Comparison of ENCODE assay signal across 17 cellular contexts in the genomic region with DNA sequence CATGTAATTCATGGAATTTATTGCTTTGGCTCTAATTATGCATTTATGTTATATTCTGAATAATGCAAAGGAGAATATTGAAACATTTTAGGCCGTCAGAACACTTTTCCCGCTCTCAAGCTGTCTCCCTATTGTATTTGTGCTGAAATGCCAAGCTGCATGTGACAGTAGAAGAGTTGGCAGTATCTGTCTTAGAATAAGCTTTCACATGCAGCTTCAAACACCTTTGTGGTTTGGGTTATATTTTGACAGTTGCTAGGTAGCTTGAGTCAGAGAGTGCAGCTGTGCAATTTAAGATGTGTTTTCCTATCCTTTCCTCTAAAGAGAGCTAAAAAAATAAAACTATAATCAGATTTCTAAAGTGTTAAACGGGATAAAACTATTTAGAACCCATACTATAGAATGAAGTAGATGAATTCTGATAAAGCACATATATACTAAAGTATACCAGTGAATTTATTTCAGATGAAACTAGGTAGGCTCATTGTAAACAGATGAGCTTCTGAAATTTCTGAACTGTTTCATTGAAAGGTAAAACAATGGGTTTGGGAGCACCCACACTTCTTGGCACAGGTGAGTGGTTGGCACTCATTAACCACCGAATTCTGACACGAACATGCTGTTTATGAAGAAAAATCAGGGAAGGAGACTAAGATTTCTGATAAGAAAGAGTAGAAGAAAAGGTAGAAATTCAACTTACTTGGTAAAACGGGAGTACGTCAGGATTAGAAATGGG. TPM values are rescaled to one million over a fixed set of nuclear protein-coding genes. Genes with fewer than 3 reads are reported as not detected.
DNase-seq lines count a peak whose midpoint lies in the region; ATAC-seq, FAIRE-seq and TF ChIP-seq lines count a peak whose summit lies in the region.
"Had no signal": no experiment of that assay in that cellular context is flagged by ENCODE, and none has a peak within 500 bp of the region (broad histone marks: within the 10 kb centered on the region; RNA-seq: fewer than 3 reads in every experiment).

No MANE protein-coding gene starts in this region.

- H3K4me2 ChIP-seq in PC-3 (ENCODE audit: low read length): no peak overlapping the region
- H3K4me2 ChIP-seq: hepatocyte had no signal

- H3F3A ChIP-seq in PC-3 (ENCODE audit: low read length, unreplicated experiment): no peaks in the 10 kb centered on the region

- peak; percentile 98 for ATAC-seq in T-helper 17 cell
- ATAC-seq in PC-3: no peak

- peak overlapping the region; percentile 99 for H3K27ac Mint-ChIP-seq in T-helper 17 cell

- H3K9me3 ChIP-seq in T-helper 17 cell (ENCODE audit: control insufficient read depth, low read length, poor library complexity, severe bottlenecking) (no peaks in the 10 kb centered on the region), esophagus muscularis mucosa (no peaks in the 10 kb centered on the region), PC-3 (ENCODE audit: low read length) (no peaks in the 10 kb centered on the region)
- H3K9me3 ChIP-seq: uterus had no signal

- H3K27ac ChIP-seq in esophagus muscularis mucosa (replicated peaks in 1 of 4) (peak overlapping the region; percentile 35 to 68 (median 66)), substantia nigra (ENCODE audit: low read depth, low read length, poor library complexity, severe bottlenecking) (peak overlapping the region; percentile 17), PC-3 (ENCODE audit: low read length) (no peak overlapping the region)
- H3K27ac ChIP-seq: hepatocyte, uterus had no signal

- TF ChIP-seq POLR2A in esophagus muscularis mucosa (IDR thresholded peaks at IDR 0.05; ENCODE audit: low read depth) (no peak), GM12891 (IDR thresholded peaks at IDR 0.05; ENCODE audit: low read depth, low read length) (no peak)

- no peaks in the 10 kb centered on the region for H3K27me3 Mint-ChIP-seq in T-helper 17 cell

- peaks cover 3% of the 10 kb centered on the region for H3K36me3 Mint-ChIP-seq in T-helper 17 cell (ENCODE audit: low read depth)

- CTCF ChIA-PET in PC-3 (lab: Charles Lee): no interaction called here

- no peaks in the 10 kb centered on the region for H4K20me1 ChIP-seq in PC-3 (ENCODE audit: low read length)

- peak overlapping the region; percentile 33 for H3K4me3 Mint-ChIP-seq in T-helper 17 cell

- no peak overlapping the region for H3K4me3 ChIP-seq in esophagus muscularis mucosa
- H3K4me3 ChIP-seq in PC-3 (ENCODE audit: low read length): no peak overlapping the region
- H3K4me3 ChIP-seq: hepatocyte, uterus had no signal

- peaks cover 47% of the 10 kb centered on the region for H3K4me1 Mint-ChIP-seq in T-helper 17 cell

- 50% methylated on average over 7 of the region's 7 CpGs for WGBS in esophagus muscularis mucosa

- TF ChIP-seq CTCF in esophagus muscularis mucosa (IDR thresholded peaks at IDR 0.05): no peak
- no peak for TF ChIP-seq CTCF in PC-3 (conservative IDR thresholded peaks at IDR 0.05; ENCODE audit: low read depth, low read length)

- BruUV-seq in PC-3 (replicated peaks; lab: Mats Ljungman, UMichigan): no TSS peak

- POLR2A ChIA-PET in PC-3 (lab: Charles Lee; ENCODE audit: unreplicated experiment): no interaction called here

- no peaks in the 10 kb centered on the region for H3K27me3 ChIP-seq in esophagus muscularis mucosa
- peaks cover 42% of the 10 kb centered on the region; the same call in 1 of the 2 replicates for H3K27me3 ChIP-seq in PC-3 (ENCODE audit: low read length)
- H3K27me3 ChIP-seq: uterus had no signal

- peaks cover 25 to 64% (median 49%) of the 10 kb centered on the region in 4 donors for H3K4me1 ChIP-seq in esophagus muscularis mucosa
- H3K4me1 ChIP-seq in PC-3 (ENCODE audit: insufficient read depth, low read length): no peaks in the 10 kb centered on the region
- H3K4me1 ChIP-seq: uterus had no signal

- H3K9me2 ChIP-seq in PC-3 (replicated peaks; ENCODE audit: low read length): no peaks in the 10 kb centered on the region

- no peaks in the 10 kb centered on the region for H3K36me3 ChIP-seq in esophagus muscularis mucosa
- no peaks in the 10 kb centered on the region for H3K36me3 ChIP-seq in PC-3 (ENCODE audit: low read depth, low read length)
- H3K36me3 ChIP-seq: uterus had no signal

- FAIRE-seq in GM12891 (lab: Jason Lieb, UNC): no peak
- FAIRE-seq: GM12892 had no signal

- no peak overlapping the region for H3K9ac ChIP-seq in PC-3 (ENCODE audit: low read length)

- TF ChIP-seq EP300 in esophagus muscularis mucosa (IDR thresholded peaks at IDR 0.05): no peak

- intact Hi-C loops in esophagus muscularis mucosa (cut with DNase I): no loop called here
- intact Hi-C loops in PC-3 (cut with micrococcal nuclease): no loop called here

- H2AFZ ChIP-seq in PC-3 (ENCODE audit: low read length): no peak overlapping the region
- H2AFZ ChIP-seq: hepatocyte had no signal

- DNase-seq in stimulated activated CD4-positive, alpha-beta T cell treated with anti-CD3 and anti-CD28 coated beads, Interleukin-4, amount 100 ng/mL, for 24 hours: peak; percentile 10
- DNase-seq in stimulated activated CD4-positive, alpha-beta T cell treated with anti-CD3 and anti-CD28 coated beads, Interleukin-15, amount 100 ng/mL, for 24 hours: no peak
- DNase-seq in T-helper 17 cell: no peak
- DNase-seq in esophagus muscularis mucosa (ENCODE audit: extremely low spot score): no peak
- no peak for DNase-seq in substantia nigra (lab: John Stamatoyannopoulos, UW)
- DNase-seq in GM12891 (ENCODE audit: insufficient read length, low spot score): no peak
- no peak for DNase-seq in NCI-H1694 (lab: John Stamatoyannopoulos, UW)
- no peak for DNase-seq in PC-3
- DNase-seq: activated CD4-positive, alpha-beta T cell treated with anti-CD3 and anti-CD28 coated beads for 4 hours; EL; erythroblast; left cardiac atrium; NCI-H1694 treated with DMSO at 0.1 percent for 48 hours; NCI-H526 treated with DMSO at 0.1 percent for 48 hours; uterus had no signal

- no peaks in the 10 kb centered on the region for H3K79me2 ChIP-seq in PC-3 (ENCODE audit: low read length)
- H3K79me2 ChIP-seq: hepatocyte had no signal

TF ChIP-seq in GM12891, 5 proteins besides CTCF, POLR2A, EP300 and RAD21:
- TF ChIP-seq PAX5 (IDR thresholded peaks at IDR 0.05; ENCODE audit: insufficient read depth, low read length, severe bottlenecking): no peak
- TF ChIP-seq SPI1 (IDR thresholded peaks at IDR 0.05; ENCODE audit: low read depth, low read length): no peak
- TF ChIP-seq TAF1 (IDR thresholded peaks at IDR 0.05; ENCODE audit: low read depth, low read length): no peak
- no peak for TF ChIP-seq POU2F2 (IDR thresholded peaks at IDR 0.05; ENCODE audit: low read depth, low read length)
- no peak for TF ChIP-seq POLR2AphosphoS5 (IDR thresholded peaks at IDR 0.05; ENCODE audit: low read depth, low read length)
TF ChIP-seq in GM12891: peak in this region for 0.

RNA-seq across cellular contexts. Expression of a gene that starts 43.4 kb away (rescaled TPM):
- total RNA-seq in T-helper 17 cell (10 to 100 TPM; 24.9 to 27.2 TPM), esophagus muscularis mucosa (10 to 100 TPM; 67.3 to 86.2 (median 79.2) TPM), PC-3 (2014; rRNA removed) (not detected in 2 replicates)
- 0.33 TPM for polyA plus RNA-seq in GM12891 (2012; ENCODE audit: low read depth, missing spikeins)

Comparison
In these comparisons a context has a peak if more than half of its experiments do, and no peak if none do; other contexts are left out.
1. RNA of a gene that starts 43.4 kb away (total RNA-seq): 67.3 to 86.2 TPM in esophagus muscularis mucosa and 24.9 to 27.2 TPM in T-helper 17 cell; not detected in PC-3; every median in the first group is over 10 times any median in the second.